10 cellular contexts compared by ENCODE assay signal in genomic region chr1:66336641-66336991, GRCh38.
A peak's percentile ranks its signal among the peaks of the same experiment; 100 is the strongest.
DNase-seq lines count a peak whose midpoint lies in the region; ATAC-seq and TF ChIP-seq lines count a peak whose summit lies in the region.
"Had no signal": no experiment of that assay in that cellular context is flagged by ENCODE, and none has a peak within 500 bp of the region (broad histone marks: within the 10 kb centered on the region; RNA-seq: fewer than 3 reads in every experiment).

No MANE protein-coding gene starts in this region.

- intact Hi-C loops in right lobe of liver (cut with DNase I), result no loop called here

- no peaks in the 10 kb centered on the region for H3K27me3 Mint-ChIP-seq in activated T-cell treated with anti-CD3 and anti-CD28 coated beads, Interleukin-2, amount 50 U/mL, for 4 hours (ENCODE audit: low read depth)
- no peaks in the 10 kb centered on the region for H3K27me3 Mint-ChIP-seq in activated T-cell treated with anti-CD3 and anti-CD28 coated beads, Interleukin-2, amount 50 U/mL, for 72 hours (ENCODE audit: low read depth)

- TF ChIP-seq EP300 in suprapubic skin (IDR thresholded peaks at IDR 0.05), result no peak

- no peaks in the 10 kb centered on the region for H3K4me1 ChIP-seq in right lobe of liver
- H3K4me1 ChIP-seq in suprapubic skin, result peaks cover 52% of the 10 kb centered on the region
- H3K4me1 ChIP-seq: BE2C had no signal

- no peaks in the 10 kb centered on the region for H3K27me3 ChIP-seq in right lobe of liver
- no peaks in the 10 kb centered on the region for H3K27me3 ChIP-seq in suprapubic skin
- H3K27me3 ChIP-seq: BE2C had no signal

- peaks cover 62% of the 10 kb centered on the region for H3K4me1 Mint-ChIP-seq in activated T-cell treated with anti-CD3 and anti-CD28 coated beads, Interleukin-2, amount 50 U/mL, for 4 hours (ENCODE audit: low read depth)
- peaks cover 77% of the 10 kb centered on the region for H3K4me1 Mint-ChIP-seq in activated T-cell treated with anti-CD3 and anti-CD28 coated beads, Interleukin-2, amount 50 U/mL, for 72 hours (ENCODE audit: low read depth)

- peak overlapping the region; percentile 99 for H3K4me3 Mint-ChIP-seq in activated T-cell treated with anti-CD3 and anti-CD28 coated beads, Interleukin-2, amount 50 U/mL, for 4 hours
- H3K4me3 Mint-ChIP-seq in activated T-cell treated with anti-CD3 and anti-CD28 coated beads, Interleukin-2, amount 50 U/mL, for 72 hours, result peak overlapping the region; percentile 96

- no peak overlapping the region for H3K4me3 ChIP-seq in right lobe of liver
- peak overlapping the region; percentile 26 for H3K4me3 ChIP-seq in suprapubic skin

- H3K9me3 ChIP-seq in right lobe of liver, result no peaks in the 10 kb centered on the region
- no peaks in the 10 kb centered on the region for H3K9me3 ChIP-seq in suprapubic skin
- H3K9me3 ChIP-seq: BE2C had no signal

- 80% methylated on average over 1 of the region's 2 CpGs for WGBS in right lobe of liver (ENCODE audit: insufficient coverage, low coverage, low lambda C conversion rate, missing lambda C conversion rate)
- 69% methylated on average over 2 of the region's 2 CpGs for WGBS in suprapubic skin

- no peak for DNase-seq in activated T-cell treated with anti-CD3 and anti-CD28 coated beads, Interleukin-2, amount 50 U/mL, for 4 hours
- DNase-seq in activated T-cell treated with anti-CD3 and anti-CD28 coated beads for 4 hours, result no peak
- DNase-seq in activated T-cell treated with anti-CD3 and anti-CD28 coated beads, Interleukin-2, amount 50 U/mL, for 72 hours, result no peak
- no peak for DNase-seq in right lobe of liver
- DNase-seq in suprapubic skin (ENCODE audit: low spot score in 2 of 2), result no peak
- no peak for DNase-seq in stimulated activated CD4-positive, alpha-beta T cell treated with anti-CD3 and anti-CD28 coated beads, Interleukin-4, amount 100 ng/mL, for 24 hours
- DNase-seq: BE2C, NCI-H146 had no signal

- peak overlapping the region; percentile 52 to 82 (median 63) for H3K27ac ChIP-seq in right lobe of liver
- H3K27ac ChIP-seq in suprapubic skin, result peak overlapping the region; percentile 66

- no peaks in the 10 kb centered on the region for H3K9me3 Mint-ChIP-seq in activated T-cell treated with anti-CD3 and anti-CD28 coated beads, Interleukin-2, amount 50 U/mL, for 4 hours
- H3K9me3 Mint-ChIP-seq in activated T-cell treated with anti-CD3 and anti-CD28 coated beads, Interleukin-2, amount 50 U/mL, for 72 hours, result no peaks in the 10 kb centered on the region

- H3K36me3 Mint-ChIP-seq in activated T-cell treated with anti-CD3 and anti-CD28 coated beads, Interleukin-2, amount 50 U/mL, for 4 hours (ENCODE audit: insufficient read depth), result peaks cover 21% of the 10 kb centered on the region
- H3K36me3 Mint-ChIP-seq in activated T-cell treated with anti-CD3 and anti-CD28 coated beads, Interleukin-2, amount 50 U/mL, for 72 hours (ENCODE audit: insufficient read depth in 2 of 2), result peaks cover 22 to 24% of the 10 kb centered on the region in 2 donors

- TF ChIP-seq POLR2A in right lobe of liver (IDR thresholded peaks at IDR 0.05), result no peak
- no peak for TF ChIP-seq POLR2A in suprapubic skin (IDR thresholded peaks at IDR 0.05)

- ATAC-seq in activated T-cell treated with anti-CD3 and anti-CD28 coated beads, Interleukin-2, amount 50 U/mL, for 4 hours, result no peak
- peak in 1 of 2 donors; percentile 2 for ATAC-seq in activated T-cell treated with anti-CD3 and anti-CD28 coated beads, Interleukin-2, amount 50 U/mL, for 72 hours (replicated peaks in 1 of 2)
- ATAC-seq in right lobe of liver (no peak), GM18909 (IDR thresholded peaks at IDR 0.05; ENCODE audit: poor library complexity, unreplicated experiment) (no peak), HG03095 (IDR thresholded peaks at IDR 0.05; ENCODE audit: unreplicated experiment) (no peak)

- TF ChIP-seq CTCF in right lobe of liver (IDR thresholded peaks at IDR 0.05), result no peak
- no peak for TF ChIP-seq CTCF in suprapubic skin (IDR thresholded peaks at IDR 0.05)

- H3K36me3 ChIP-seq in right lobe of liver (no peaks in the 10 kb centered on the region), suprapubic skin (no peaks in the 10 kb centered on the region)
- H3K36me3 ChIP-seq: BE2C had no signal

- H3K27ac Mint-ChIP-seq in activated T-cell treated with anti-CD3 and anti-CD28 coated beads, Interleukin-2, amount 50 U/mL, for 72 hours, result peak overlapping the region; percentile 97
